8 cellular contexts compared by ENCODE assay signal in the genomic region with DNA sequence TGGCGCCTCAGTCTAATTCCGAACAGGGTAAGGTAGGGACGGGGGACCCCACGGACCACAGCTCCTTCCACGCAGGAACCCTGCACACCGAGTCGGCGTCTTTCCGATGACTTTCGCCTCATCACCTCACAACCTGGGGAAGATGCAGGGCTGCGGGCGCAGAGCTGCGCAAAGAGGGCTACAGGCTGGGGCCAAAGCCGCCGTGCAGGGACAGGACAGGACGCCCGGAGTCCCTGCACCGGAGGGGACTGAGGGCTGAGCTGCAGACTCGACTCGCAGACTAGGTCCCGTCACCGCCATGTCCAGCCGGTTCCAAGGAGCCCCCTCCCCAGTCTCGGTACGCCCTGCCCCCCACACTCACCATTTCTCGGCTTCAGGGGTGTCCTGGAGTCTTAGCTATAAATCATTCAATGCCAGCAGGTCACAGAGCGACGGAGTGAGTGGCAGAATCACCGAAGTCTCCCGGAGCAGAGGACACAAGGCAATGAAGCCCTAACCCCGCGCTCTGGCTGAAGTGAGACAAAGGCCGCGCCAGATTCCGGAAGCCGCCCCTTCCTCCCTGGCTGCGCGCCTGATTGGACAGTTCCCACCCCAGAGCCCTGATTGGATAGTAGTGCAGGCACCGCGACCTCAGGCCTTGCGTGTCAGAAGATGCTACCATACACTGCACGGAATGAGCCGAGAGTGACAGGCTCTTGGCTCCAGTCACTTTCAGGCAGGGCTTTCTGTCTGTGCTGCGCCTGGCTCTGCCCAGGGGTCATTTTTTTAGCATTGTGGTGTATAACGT. TPM values are rescaled to one million over a fixed set of nuclear protein-coding genes. Genes with fewer than 3 reads are reported as not detected.
DNase-seq lines count a peak whose midpoint lies in the region; ATAC-seq and TF ChIP-seq lines count a peak whose summit lies in the region.
"Not testable (repeated sequence)": the region's sequence is repeated elsewhere in the genome, so short reads cannot be mapped to it uniquely, and the experiment has no call there.

A gene (minus strand): TSS at position 522 of the 787 bp plus-strand sequence. CDS start 158 bp downstream, at position 364.

- not testable (repeated sequence) for H3F3A ChIP-seq in PC-9 (ENCODE audit: insufficient read depth, low read depth)

- 0 to 1% methylated on average over 35 to 41 of the region's 45 CpGs for WGBS in esophagus, 2 donors

- peak within 1 kb of the TSS; percentile 80 for H2AFZ ChIP-seq in PC-9

- in situ Hi-C loops in KBM-7 (cut with MboI; ENCODE audit: low pct_unique_long_range_greater_than_20kb, low sequenced_read_pairs) = not testable (repeated sequence)

- peak within 1 kb of the TSS; percentile 81 for H3K4me2 ChIP-seq in PC-9

- H3K27ac ChIP-seq in PC-9 = not testable (repeated sequence)
- peak within 1 kb of the TSS; percentile 52 to 70 for H3K27ac ChIP-seq in esophagus (ENCODE audit: low read depth in 2 of 2, low read length in 1 of 2)

- CTCF ChIA-PET in PC-9 (lab: Charles Lee) = not testable (repeated sequence)

- POLR2A ChIA-PET in PC-9 (lab: Charles Lee; ENCODE audit: unreplicated experiment) = not testable (repeated sequence)

- H3K4me3 ChIP-seq in PC-9 = peak within 1 kb of the TSS; percentile 65
- H3K4me3 ChIP-seq in esophagus (ENCODE audit: low read depth in 1 of 2, low read length in 2 of 2) = peak within 1 kb of the TSS; percentile 65 to 77
- peak within 1 kb of the TSS; percentile 33 for H3K4me3 ChIP-seq in mucosa of stomach (ENCODE audit: low read length)

- H4K20me1 ChIP-seq in PC-9 (ENCODE audit: insufficient read depth) = not testable (repeated sequence)

- H3K79me2 ChIP-seq in PC-9 (ENCODE audit: low read depth) = peaks cover 16% of the 10 kb centered on the region

- H3K36me3 ChIP-seq in PC-9 (ENCODE audit: low read depth); esophagus (ENCODE audit: control insufficient read depth in 2 of 2, insufficient read depth in 2 of 2, low read length in 1 of 2); mucosa of stomach (ENCODE audit: control insufficient read depth, insufficient read depth, low read length): not testable (repeated sequence)

- TSS peak; percentile 79 for BruUV-seq in PC-9 (replicated peaks; lab: Mats Ljungman, UMichigan)

- DNase-seq in DMS53 treated with DMSO at 0.1 percent for 48 hours (lab: John Stamatoyannopoulos, UW; ENCODE audit: unreplicated experiment) (peak; percentile 96), KBM-7 (peak; percentile 96), PC-9 (peak; percentile 91 to 94), activated T-cell treated with anti-CD3 and anti-CD28 coated beads for 48 hours (ENCODE audit: low read depth) (peak; percentile 81)
- DNase-seq in stimulated activated CD8-positive, alpha-beta memory T cell treated with anti-CD3 and anti-CD28 coated beads, Interleukin-4, amount 100 ng/mL, for 48 hours = peak; percentile 88

- H3K9me3 ChIP-seq in PC-9 (ENCODE audit: insufficient read depth, low read depth); esophagus (ENCODE audit: control insufficient read depth in 2 of 2, insufficient read depth in 1 of 2, low read depth in 1 of 2, low read length in 1 of 2); mucosa of stomach (ENCODE audit: control insufficient read depth, low read length): not testable (repeated sequence)

- not testable (repeated sequence) for H3K9me2 ChIP-seq in PC-9 (ENCODE audit: insufficient read depth)

- intact Hi-C loops in PC-9 (cut with micrococcal nuclease; ENCODE audit: unreplicated experiment) = not testable (repeated sequence)

- H3K9ac ChIP-seq in mucosa of stomach (ENCODE audit: low read length) = not testable (repeated sequence)

- ATAC-seq in GM21723 (IDR thresholded peaks at IDR 0.05; ENCODE audit: unreplicated experiment) = peak; percentile 100

- not testable (repeated sequence) for H3K4me1 ChIP-seq in PC-9 (replicated peaks; ENCODE audit: insufficient read depth); esophagus (ENCODE audit: control insufficient read depth in 2 of 2, insufficient read depth in 2 of 2, low read length in 1 of 2); mucosa of stomach (ENCODE audit: control insufficient read depth, insufficient read depth, low read length)

- H3K27me3 ChIP-seq in PC-9 (ENCODE audit: insufficient read depth, low read depth); esophagus (ENCODE audit: control insufficient read depth in 1 of 2, insufficient read depth in 2 of 2, low read length in 2 of 2); mucosa of stomach (ENCODE audit: control insufficient read depth, insufficient read depth, low read length): not testable (repeated sequence)

- TF ChIP-seq CTCF in PC-9 (conservative IDR thresholded peaks at IDR 0.05) = not testable (repeated sequence)

RNA-seq across cellular contexts. Expression of the gene that starts here (rescaled TPM):
- total RNA-seq in PC-9 (2021) = 23.8 and 25.8 TPM in 2 replicates
- polyA plus RNA-seq in esophagus = 1 to 10 TPM; 1.8 to 4.7 TPM
